ENCODE assay signal across 9 cellular contexts in genomic region chr11:123431619-123432018, GRCh38. TPM values are rescaled to one million over a fixed set of nuclear protein-coding genes. Genes with fewer than 3 reads are reported as not detected.
DNase-seq lines count a peak whose midpoint lies in the region; ATAC-seq and TF ChIP-seq lines count a peak whose summit lies in the region.
"Had no signal": no experiment of that assay in that cellular context is flagged by ENCODE, and none has a peak within 500 bp of the region (broad histone marks: within the 10 kb centered on the region; RNA-seq: fewer than 3 reads in every experiment).

No MANE protein-coding gene starts in this region.

- H3K36me3 Mint-ChIP-seq in CD8-positive, alpha-beta memory T cell, result peaks cover 0 to 11% (median 3%) of the 10 kb centered on the region in 3 donors
- peaks cover 6% of the 10 kb centered on the region for H3K36me3 Mint-ChIP-seq in nephron (ENCODE audit: low read depth)

- no peaks in the 10 kb centered on the region for H3K27me3 ChIP-seq in CD8-positive, alpha-beta memory T cell (ENCODE audit: insufficient read depth, low read length, poor library complexity, severe bottlenecking)

- H3K36me3 ChIP-seq in CD8-positive, alpha-beta memory T cell (ENCODE audit: insufficient read depth, low read length), result no peaks in the 10 kb centered on the region
- H3K36me3 ChIP-seq: right atrium auricular region had no signal

- intact Hi-C loops in posterior vena cava (cut with DNase I), result no loop called here

- H3K4me1 ChIP-seq in CD8-positive, alpha-beta memory T cell (ENCODE audit: insufficient read depth, low read length), result peaks cover 6% of the 10 kb centered on the region

- H3K4me3 Mint-ChIP-seq in CD8-positive, alpha-beta memory T cell, result peak overlapping the region; percentile 91 to 95 (median 92)
- H3K4me3 Mint-ChIP-seq in nephron, result peak overlapping the region; percentile 89 to 98 (median 90)

- no peak overlapping the region for H3K27ac ChIP-seq in CD8-positive, alpha-beta memory T cell (ENCODE audit: low read depth, low read length)

- DNase-seq in CD8-positive, alpha-beta memory T cell, result no peak
- DNase-seq in KBM-7 (peak; percentile 50), cardiac fibroblast (ENCODE audit: low read depth in 2 of 2) (no peak), posterior vena cava (ENCODE audit: low spot score) (no peak), 8988T (no peak), HCEC 1CT (no peak)

- H3K9me3 ChIP-seq in CD8-positive, alpha-beta memory T cell (ENCODE audit: low read length), result no peaks in the 10 kb centered on the region
- H3K9me3 ChIP-seq: right atrium auricular region had no signal

- in situ Hi-C loops in KBM-7 (cut with MboI; ENCODE audit: low pct_unique_long_range_greater_than_20kb, low sequenced_read_pairs), result no loop called here

- peak overlapping the region; percentile 12 to 91 (median 58) for H3K27ac Mint-ChIP-seq in CD8-positive, alpha-beta memory T cell
- peak overlapping the region; percentile 27 to 72 (median 36) for H3K27ac Mint-ChIP-seq in nephron

- CTCF ChIA-PET in CD8-positive, alpha-beta memory T cell (lab: Charles Lee), result interaction anchor here (0.7 to 4.8 kb wide), 4 partner anchors 15 to 47 kb away, joined by 3 to 46 read pairs (median 4); no protein-coding TSS in a partner anchor

- TF ChIP-seq CTCF in cardiac fibroblast (IDR thresholded peaks at IDR 0.05; ENCODE audit: low read depth, low read length), result no peak
- TF ChIP-seq CTCF in nephron (IDR thresholded peaks at IDR 0.05; ENCODE audit: unreplicated experiment in 3 of 3), result no peak

- no peak overlapping the region for H3K4me3 ChIP-seq in CD8-positive, alpha-beta memory T cell (ENCODE audit: low read length)
- peak overlapping the region; percentile 67 to 69 for H3K4me3 ChIP-seq in cardiac fibroblast (replicated peaks in 1 of 2; ENCODE audit: low read depth in 2 of 2, low read length in 2 of 2)

- ATAC-seq in HG03196 (IDR thresholded peaks at IDR 0.05; ENCODE audit: unreplicated experiment), result no peak

- POLR2A ChIA-PET in CD8-positive, alpha-beta memory T cell (lab: Charles Lee), result no interaction called here

- peaks cover 18 to 40% (median 35%) of the 10 kb centered on the region in 3 donors for H3K4me1 Mint-ChIP-seq in CD8-positive, alpha-beta memory T cell
- peaks cover 56% of the 10 kb centered on the region for H3K4me1 Mint-ChIP-seq in nephron

- H3K9me3 Mint-ChIP-seq in CD8-positive, alpha-beta memory T cell, result no peaks in the 10 kb centered on the region
- no peaks in the 10 kb centered on the region for H3K9me3 Mint-ChIP-seq in nephron

- H3K27me3 Mint-ChIP-seq in CD8-positive, alpha-beta memory T cell, result peaks cover 0 to 8% of the 10 kb centered on the region in 2 donors
- peaks cover 9% of the 10 kb centered on the region for H3K27me3 Mint-ChIP-seq in nephron (ENCODE audit: low read depth)

RNA-seq across cellular contexts. Expression of gene GRAMD1B, which starts 1.6 kb away (rescaled TPM):
- 10 to 100 TPM; 27.9 to 28.2 TPM for total RNA-seq in CD8-positive, alpha-beta memory T cell
- 2.1 TPM for polyA plus RNA-seq in CD8-positive, alpha-beta memory T cell
- total RNA-seq in posterior vena cava, result 1 to 10 TPM; 3.3 to 5.9 TPM

Comparison
In these comparisons a context has a peak if more than half of its experiments do, and no peak if none do; other contexts are left out.
1. RNA of gene GRAMD1B, which starts 1.6 kb away (total RNA-seq): 27.9 to 28.2 TPM in CD8-positive, alpha-beta memory T cell; 3.3 to 5.9 TPM in posterior vena cava; every median in the first group is over 4 times any median in the second.